Comparison of ENCODE assay signal across 13 cellular contexts in genomic region chr11:71153005-71153395, GRCh38.
A peak's percentile ranks its signal among the peaks of the same experiment; 100 is the strongest.
DNase-seq lines count a peak whose midpoint lies in the region; ATAC-seq and TF ChIP-seq lines count a peak whose summit lies in the region.
"Had no signal": no experiment of that assay in that cellular context is flagged by ENCODE, and none has a peak within 500 bp of the region (broad histone marks: within the 10 kb centered on the region; RNA-seq: fewer than 3 reads in every experiment).

No MANE protein-coding gene starts in this region.

- peak; percentile 49 for DNase-seq in ACHN
- DNase-seq in LNCaP clone FGC (ENCODE audit: low read depth), result no peak
- DNase-seq in mesothelial cell of epicardium (ENCODE audit: low spot score in 2 of 2, unreplicated experiment in 2 of 2), result no peak
- no peak for DNase-seq in NCI-H2196 (lab: John Stamatoyannopoulos, UW; ENCODE audit: unreplicated experiment)
- DNase-seq: activated gamma-delta T cell treated with Interleukin-2 at 50 U/mL for 16 hours, AML-193, erythroblast had no signal

- H3K36me3 ChIP-seq in duodenal mucosa (ENCODE audit: control insufficient read depth in 1 of 2, insufficient read depth in 2 of 2, low read length in 2 of 2), result no peaks in the 10 kb centered on the region
- H3K36me3 ChIP-seq: upper lobe of left lung had no signal

- peak overlapping the region; percentile 30 for H3K4me3 Mint-ChIP-seq in mesothelial cell of epicardium
- H3K4me3 Mint-ChIP-seq: T-helper 2 cell treated with Interferon-gamma antibody and Interleukin-4, amounts not matched to agents 5 μg/mL and 100 μg/mL, for 36 hours had no signal

- in situ Hi-C loops in ACHN (cut with HindIII; ENCODE audit: low pct_ligation_motif_present, low pct_unique_long_range_greater_than_20kb, low sequenced_read_pairs), result no loop called here

- H3K27me3 Mint-ChIP-seq in mesothelial cell of epicardium (ENCODE audit: low read depth), result peaks cover 20% of the 10 kb centered on the region

- TF ChIP-seq CTCF in LNCaP clone FGC (IDR thresholded peaks at IDR 0.05; ENCODE audit: control insufficient read depth, extremely low read depth, insufficient read depth) (no peak), mesothelial cell of epicardium (IDR thresholded peaks at IDR 0.05; ENCODE audit: unreplicated experiment) (no peak)

- no peaks in the 10 kb centered on the region for H3K36me3 Mint-ChIP-seq in mesothelial cell of epicardium

- H3K27me3 ChIP-seq in duodenal mucosa (ENCODE audit: control insufficient read depth in 1 of 2, insufficient read depth in 2 of 2, low read length in 2 of 2), result no peaks in the 10 kb centered on the region
- H3K27me3 ChIP-seq: upper lobe of left lung had no signal

- H3K9ac ChIP-seq in duodenal mucosa (ENCODE audit: low read depth in 1 of 2, low read length in 2 of 2), result no peak overlapping the region

- H3K4me1 Mint-ChIP-seq in mesothelial cell of epicardium, result peaks cover 12% of the 10 kb centered on the region

- H3K4me3 ChIP-seq in LNCaP clone FGC (ENCODE audit: low read depth, low read length), result peak overlapping the region; percentile 23
- H3K4me3 ChIP-seq in duodenal mucosa (ENCODE audit: low read depth in 1 of 2, low read length in 2 of 2), result peak overlapping the region; percentile 40 to 48
- H3K4me3 ChIP-seq: upper lobe of left lung had no signal

- H3K9me3 Mint-ChIP-seq in mesothelial cell of epicardium, result no peaks in the 10 kb centered on the region
- H3K9me3 Mint-ChIP-seq: T-helper 2 cell treated with Interferon-gamma antibody and Interleukin-4, amounts not matched to agents 5 μg/mL and 100 μg/mL, for 36 hours had no signal

- no peak overlapping the region for H3K27ac Mint-ChIP-seq in mesothelial cell of epicardium
- H3K27ac Mint-ChIP-seq: T-helper 2 cell treated with Interferon-gamma antibody and Interleukin-4, amounts not matched to agents 5 μg/mL and 100 μg/mL, for 36 hours had no signal

- H3K4me1 ChIP-seq in duodenal mucosa (ENCODE audit: control insufficient read depth in 1 of 2, insufficient read depth in 2 of 2, low read length in 2 of 2), result peaks cover 0 to 5% of the 10 kb centered on the region in 2 donors
- H3K4me1 ChIP-seq: upper lobe of left lung had no signal

- H3K27ac ChIP-seq in duodenal mucosa (ENCODE audit: low read depth, low read length), result no peak overlapping the region
- H3K27ac ChIP-seq: upper lobe of left lung had no signal

- peaks cover 0 to 3% of the 10 kb centered on the region in 2 donors for H3K9me3 ChIP-seq in duodenal mucosa (ENCODE audit: control insufficient read depth in 1 of 2, low read length in 2 of 2)
- H3K9me3 ChIP-seq: upper lobe of left lung had no signal

- no peak for ATAC-seq in HG03439 (IDR thresholded peaks at IDR 0.05; ENCODE audit: unreplicated experiment)
- no peak for ATAC-seq in GM19467 (IDR thresholded peaks at IDR 0.05; ENCODE audit: unreplicated experiment)
- no peak for ATAC-seq in GM21515 (IDR thresholded peaks at IDR 0.05; ENCODE audit: unreplicated experiment)
